ENCODE assay signal across 20 cellular contexts in genomic region chr10:47079177-47079580, GRCh38.
DNase-seq lines count a peak whose midpoint lies in the region; ATAC-seq and TF ChIP-seq lines count a peak whose summit lies in the region.
"Had no signal": no experiment of that assay in that cellular context is flagged by ENCODE, and none has a peak within 500 bp of the region (broad histone marks: within the 10 kb centered on the region; RNA-seq: fewer than 3 reads in every experiment).

No MANE protein-coding gene starts in this region.

- no peak overlapping the region for H3K27ac Mint-ChIP-seq in osteocyte (ENCODE audit: unreplicated experiment)
- H3K27ac Mint-ChIP-seq: H9, naive B cell, progenitor cell of endocrine pancreas had no signal

- DNase-seq in NK-92 treated with Interleukin-12 subunit alpha and Interleukin-12 subunit beta, amount 100 ng/mL, for 24 hours (lab: John Stamatoyannopoulos, UW), result peak; percentile 25
- DNase-seq in NK-92 (lab: John Stamatoyannopoulos, UW; ENCODE audit: unreplicated experiment) (no peak), OCI-M1 (lab: John Stamatoyannopoulos, UW) (peak; percentile 14), cardiac fibroblast (ENCODE audit: low read depth in 2 of 2) (peak; percentile 3 to 32), osteocyte (ENCODE audit: extremely low spot score, unreplicated experiment) (peak; percentile 3), hippocampal formation (lab: John Stamatoyannopoulos, UW) (no peak), GM10266 (ENCODE audit: extremely low spot score) (no peak)
- DNase-seq: activated CD4-positive, CD25-positive, alpha-beta regulatory T cell treated with anti-CD3 and anti-CD28 coated beads, Interleukin-2, amount 50 U/mL, for 72 hours; esophagus squamous epithelium; H9; heart left ventricle; Kasumi-1; mammary epithelial cell; naive B cell; NCI-H146; thyroid gland had no signal

- no peak for ATAC-seq in esophagus mucosa

- no peak overlapping the region for H3K4me3 Mint-ChIP-seq in osteocyte (ENCODE audit: unreplicated experiment)
- H3K4me3 Mint-ChIP-seq: brain, H9, naive B cell had no signal

- no peak overlapping the region for H3K4me3 ChIP-seq in cardiac fibroblast (replicated peaks in 1 of 2; ENCODE audit: low read depth in 2 of 2, low read length in 2 of 2)
- H3K4me3 ChIP-seq: esophagus squamous epithelium, heart left ventricle, SJSA1, thyroid gland had no signal

- TF ChIP-seq CTCF in cardiac fibroblast (IDR thresholded peaks at IDR 0.05; ENCODE audit: low read depth, low read length) (no peak), osteocyte (IDR thresholded peaks at IDR 0.05) (no peak), GM10266 (IDR thresholded peaks at IDR 0.05; ENCODE audit: control insufficient read depth, insufficient read depth, low read depth, missing control alignments) (no peak)

- no peaks in the 10 kb centered on the region for H3K9me3 Mint-ChIP-seq in osteocyte (ENCODE audit: unreplicated experiment)
- H3K9me3 Mint-ChIP-seq: brain had no signal

- H3K27me3 Mint-ChIP-seq in osteocyte (ENCODE audit: unreplicated experiment), result peaks cover 5% of the 10 kb centered on the region

- no peaks in the 10 kb centered on the region for H3K36me3 Mint-ChIP-seq in osteocyte (ENCODE audit: unreplicated experiment)
- H3K36me3 Mint-ChIP-seq: brain, naive B cell had no signal

- no peaks in the 10 kb centered on the region for H3K4me1 Mint-ChIP-seq in osteocyte (ENCODE audit: unreplicated experiment)
- H3K4me1 Mint-ChIP-seq: H9, naive B cell had no signal

Comparison
In these comparisons a context has a peak if more than half of its experiments do, and no peak if none do; other contexts are left out.
1. DNase-seq: peak in NK-92 treated with Interleukin-12 subunit alpha and Interleukin-12 subunit beta, amount 100 ng/mL, for 24 hours (single experiment), OCI-M1 (single experiment), cardiac fibroblast (2 of 2) and osteocyte (single experiment); none in NK-92 (single experiment), hippocampal formation (0 of 2) and GM10266 (single experiment).